ENCODE assay signal across 13 cellular contexts in genomic region chr22:49352361-49353169, GRCh38.
"Had no signal": no experiment of that assay in that cellular context is flagged by ENCODE, and none has a peak within 500 bp of the region (broad histone marks: within the 10 kb centered on the region; RNA-seq: fewer than 3 reads in every experiment).

No MANE protein-coding gene starts in this region.

- H3K27me3 ChIP-seq: foreskin keratinocyte, testis had no signal

- H3K9me3 ChIP-seq: testis had no signal

- DNase-seq: activated B cell treated with CpG ODN at 0.5 μM for 24 hours; activated CD4-positive, alpha-beta T cell treated with anti-CD3 and anti-CD28 coated beads, Interleukin-2, amount 50 U/mL, for 1 hour; activated gamma-delta T cell treated with Interleukin-2 at 50 U/mL for 16 hours; activated naive CD8-positive, alpha-beta T cell treated with anti-CD3 and anti-CD28 coated beads, Interleukin-2, amount 10 ng/mL, durations not matched to agents 7 days and 5 days; activated T-cell treated with anti-CD3 and anti-CD28 coated beads, Interleukin-2, amount 50 U/mL, for 4 hours; anterior cingulate cortex; foreskin keratinocyte; naive B cell; right cardiac atrium; stimulated activated CD4-positive, alpha-beta T cell treated with anti-CD3 and anti-CD28 coated beads, Interleukin-2, amount 100 ng/mL, for 24 hours; stimulated activated naive CD4-positive, alpha-beta T cell treated with Interleukin-2 at 50 U/mL for 16 hours; testis had no signal

- H3K27ac ChIP-seq: foreskin keratinocyte, SK-N-MC, testis had no signal

- H3K4me3 ChIP-seq: SK-N-MC, testis had no signal

- H3K4me1 ChIP-seq: foreskin keratinocyte, testis had no signal

- ATAC-seq: activated T-cell treated with anti-CD3 and anti-CD28 coated beads, Interleukin-2, amount 50 U/mL, for 4 hours; foreskin keratinocyte; right cardiac atrium had no signal
